Comparison of ENCODE assay signal across 8 cellular contexts in the genomic region with DNA sequence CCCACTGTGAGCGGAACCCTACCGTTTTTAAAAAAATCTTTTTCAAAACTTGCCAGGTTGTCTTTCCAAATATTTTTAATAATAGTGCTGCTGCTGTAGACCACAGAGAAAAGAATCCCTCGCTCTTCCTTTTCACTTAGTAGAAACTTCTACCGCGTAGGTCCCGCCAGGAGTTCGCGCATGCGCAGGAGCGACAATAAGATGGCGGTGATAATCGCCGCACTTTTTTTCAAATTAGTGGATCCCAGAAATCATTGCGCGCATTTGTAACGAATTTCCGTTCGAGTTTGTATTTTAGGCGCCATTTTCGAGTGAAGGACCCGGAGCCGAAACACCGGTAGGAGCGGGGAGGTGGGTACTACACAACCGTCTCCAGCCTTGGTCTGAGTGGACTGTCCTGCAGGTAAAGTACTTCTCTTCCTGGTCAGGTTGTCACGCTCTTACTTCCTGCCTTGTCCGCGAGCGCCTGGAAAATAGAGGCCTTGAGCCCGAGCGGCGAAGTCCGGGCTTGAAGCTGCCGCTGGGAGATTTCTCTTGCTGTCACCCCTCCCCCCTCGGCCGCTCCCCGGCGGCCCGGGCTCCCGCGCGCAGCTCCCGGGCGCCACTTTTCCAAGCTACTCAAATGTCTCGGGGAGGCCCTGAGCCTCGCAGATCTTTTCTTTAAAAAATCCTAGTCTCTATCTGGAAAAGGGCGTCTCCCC. TPM values are rescaled to one million over a fixed set of nuclear protein-coding genes. Genes with fewer than 3 reads are reported as not detected.
DNase-seq lines count a peak whose midpoint lies in the region; ATAC-seq and FAIRE-seq lines count a peak whose summit lies in the region.

Gene SMC4 (plus strand): TSS at position 304 of the 701 bp plus-strand sequence. CDS start 1,177 bp downstream, outside the sequence.

- peak; percentile 97 for DNase-seq in COLO829 (ENCODE audit: low spot score)
- DNase-seq in HTR-8/SVneo (ENCODE audit: insufficient read length, low spot score) = peak; percentile 72
- peak; percentile 96 for DNase-seq in NOMO-1 treated with DMSO at 0.1 percent for 48 hours (lab: John Stamatoyannopoulos, UW; ENCODE audit: unreplicated experiment)
- DNase-seq in effector memory CD8-positive, alpha-beta T cell = peak; percentile 82 to 86 (median 86)
- DNase-seq in medulla oblongata (ENCODE audit: extremely low spot score) = peak; percentile 95
- DNase-seq in stimulated activated CD8-positive, alpha-beta memory T cell treated with anti-CD3 and anti-CD28 coated beads, Interleukin-12 subunit alpha, Interleukin-12 subunit beta, amount 100 ng/mL, for 4 hours (ENCODE audit: low read depth) = peak; percentile 66

- POLR2A ChIA-PET in activated CD8-positive, alpha-beta memory T cell treated with anti-CD3 and anti-CD28 coated beads for 36 hours (lab: Charles Lee) = interaction anchor here (0.5 to 1.1 kb wide), 6 partner anchors 13 to 357 kb away, joined by 3 to 9 read pairs (median 3); partner anchors contain the start of genes PPM1L and TRIM59

- H3K36me3 Mint-ChIP-seq in effector memory CD8-positive, alpha-beta T cell (ENCODE audit: insufficient read depth) = peaks cover 37% of the 10 kb centered on the region

- peak within 1 kb of the TSS; percentile 96 to 97 for H3K4me3 Mint-ChIP-seq in effector memory CD8-positive, alpha-beta T cell

- H3K27me3 Mint-ChIP-seq in effector memory CD8-positive, alpha-beta T cell = peaks cover 6 to 11% of the 10 kb centered on the region in 2 donors

- H3K9me3 Mint-ChIP-seq in effector memory CD8-positive, alpha-beta T cell = no peaks in the 10 kb centered on the region

- H3K27ac Mint-ChIP-seq in effector memory CD8-positive, alpha-beta T cell = peak within 1 kb of the TSS; percentile 99 to 100

- CTCF ChIA-PET in activated CD8-positive, alpha-beta memory T cell treated with anti-CD3 and anti-CD28 coated beads for 36 hours (lab: Charles Lee) = interaction anchor here (0.9 to 1.0 kb wide), 2 partner anchors 13 to 16 kb away, joined by 3 to 5 read pairs; no protein-coding TSS in a partner anchor

- ATAC-seq in GM21381 (IDR thresholded peaks at IDR 0.05; ENCODE audit: unreplicated experiment) = peak; percentile 49
- ATAC-seq in effector memory CD8-positive, alpha-beta T cell (replicated peaks) = peak; percentile 65

- FAIRE-seq in HTR-8/SVneo (lab: Jason Lieb, UNC) = no peak

- peaks cover 26 to 36% of the 10 kb centered on the region in 2 donors for H3K4me1 Mint-ChIP-seq in effector memory CD8-positive, alpha-beta T cell (ENCODE audit: low read depth in 2 of 2)

RNA-seq across cellular contexts. Expression of gene SMC4, which starts in this region (rescaled TPM):
- 100 to 1,000 TPM; 130 to 141 TPM for total RNA-seq in activated CD8-positive, alpha-beta memory T cell treated with anti-CD3 and anti-CD28 coated beads for 36 hours

Comparison
In these comparisons a context has a peak if more than half of its experiments do, and no peak if none do; other contexts are left out.
1. Peak in every context shown above with its lines: DNase-seq and ATAC-seq.